ENCODE assay signal across 10 cellular contexts in genomic region chr19:7492142-7493055, GRCh38. TPM values are rescaled to one million over a fixed set of nuclear protein-coding genes. Genes with fewer than 3 reads are reported as not detected.
DNase-seq lines count a peak whose midpoint lies in the region; ATAC-seq, FAIRE-seq and TF ChIP-seq lines count a peak whose summit lies in the region.
"Had no signal": no experiment of that assay in that cellular context is flagged by ENCODE, and none has a peak within 500 bp of the region (broad histone marks: within the 10 kb centered on the region; RNA-seq: fewer than 3 reads in every experiment).

No MANE protein-coding gene starts in this region.

- H3K27me3 ChIP-seq in bronchial epithelial cell (ENCODE audit: control insufficient read depth, insufficient read depth, low read length) (no peaks in the 10 kb centered on the region), ascending aorta (no peaks in the 10 kb centered on the region)
- H3K27me3 ChIP-seq: brain microvascular endothelial cell had no signal

- H3K4me1 ChIP-seq in HEK293 (ENCODE audit: control insufficient read depth, insufficient read depth, low read length) (peaks cover 4% of the 10 kb centered on the region), ascending aorta (peaks cover 0 to 4% of the 10 kb centered on the region in 2 donors)

- FAIRE-seq in bronchial epithelial cell (lab: Jason Lieb, UNC), result peak; percentile 18

- ATAC-seq in HG02840 (IDR thresholded peaks at IDR 0.05; ENCODE audit: low FRiP score, unreplicated experiment) (no peak), HG03280 (IDR thresholded peaks at IDR 0.05; ENCODE audit: unreplicated experiment) (no peak)

- CTCF ChIA-PET in HEK293 (lab: Yijun Ruan, JAX), result no interaction called here

- H3K27ac ChIP-seq in HEK293 (ENCODE audit: extremely low read depth, low read depth, low read length) (no peak overlapping the region), ascending aorta (no peak overlapping the region)
- H3K27ac ChIP-seq: brain microvascular endothelial cell had no signal

- H3K36me3 ChIP-seq in HEK293 (ENCODE audit: control insufficient read depth in 2 of 2, insufficient read depth in 1 of 2, low read length in 2 of 2), result no peaks in the 10 kb centered on the region
- no peaks in the 10 kb centered on the region for H3K36me3 ChIP-seq in bronchial epithelial cell (ENCODE audit: control insufficient read depth, insufficient read depth, low read length)
- no peaks in the 10 kb centered on the region for H3K36me3 ChIP-seq in ascending aorta
- H3K36me3 ChIP-seq: brain microvascular endothelial cell had no signal

- H3K4me3 ChIP-seq in HEK293 (ENCODE audit: low read depth, low read length), result no peak overlapping the region
- H3K4me3 ChIP-seq in bronchial epithelial cell (ENCODE audit: low read depth, low read length), result no peak overlapping the region
- H3K4me3 ChIP-seq in ascending aorta, result no peak overlapping the region

- POLR2A ChIA-PET in HEK293 (lab: Yijun Ruan, JAX), result no interaction called here

- DNase-seq in SKM-1 (lab: John Stamatoyannopoulos, UW; ENCODE audit: unreplicated experiment) (peak; percentile 87), bronchial epithelial cell (ENCODE audit: low read depth) (peak; percentile 85), pulmonary artery endothelial cell (ENCODE audit: low read depth, low spot score) (peak; percentile 43), HT-29 (ENCODE audit: low spot score) (no peak), ascending aorta (ENCODE audit: low spot score in 2 of 2) (no peak)
- DNase-seq: brain microvascular endothelial cell, KG1 had no signal

- H3K9me3 ChIP-seq in HEK293 (ENCODE audit: control insufficient read depth, insufficient read depth, low read depth, low read length), result no peaks in the 10 kb centered on the region
- H3K9me3 ChIP-seq in ascending aorta, result no peaks in the 10 kb centered on the region

- intact Hi-C loops in ascending aorta (cut with DNase I), result no loop called here

- no peak for TF ChIP-seq CTCF in HEK293 (tag by site-specific recombination; IDR thresholded peaks at IDR 0.05)
- TF ChIP-seq CTCF in bronchial epithelial cell (IDR thresholded peaks at IDR 0.05; ENCODE audit: insufficient read depth, low read length, severe bottlenecking), result no peak
- no peak for TF ChIP-seq CTCF in ascending aorta (IDR thresholded peaks at IDR 0.05)

TF ChIP-seq in HEK293, 187 proteins besides CTCF, POLR2A, EP300 and RAD21:
- TF ChIP-seq ZNF26 (tag by site-specific recombination; IDR thresholded peaks at IDR 0.05) (no peak), ZNF239 (tag by site-specific recombination; IDR thresholded peaks at IDR 0.05) (no peak), ZNF175 (tag by site-specific recombination; IDR thresholded peaks at IDR 0.05) (no peak), ZNF623 (tag by site-specific recombination; IDR thresholded peaks at IDR 0.05) (peak; percentile 61)

RNA-seq across cellular contexts. Expression of gene PEX11G, which starts 3.6 kb away (rescaled TPM):
- total RNA-seq in bronchial epithelial cell (2.1 and 3.8 TPM in 2 replicates), pulmonary artery endothelial cell (0.46 and 1.9 TPM in 2 replicates), ascending aorta (not detected)
- total RNA-seq in HT-29 (2014; rRNA removed; shearing (Covaris generic)), result 4.0 and 6.4 TPM in 2 replicates

RNA-seq across cellular contexts. Expression of gene ZNF358, which starts 23.5 kb away (rescaled TPM):
- total RNA-seq in bronchial epithelial cell (3.5 and 3.9 TPM in 2 replicates), pulmonary artery endothelial cell (11.7 and 16.0 TPM in 2 replicates), ascending aorta (163 TPM)
- total RNA-seq in HT-29 (2014; rRNA removed; shearing (Covaris generic)), result 4.2 and 5.6 TPM in 2 replicates

RNA-seq across cellular contexts. Expression of gene MCOLN1, which starts 30.0 kb away (rescaled TPM):
- total RNA-seq in bronchial epithelial cell (3.7 and 3.8 TPM in 2 replicates), pulmonary artery endothelial cell (3.8 and 6.2 TPM in 2 replicates), ascending aorta (11.9 TPM)
- total RNA-seq in HT-29 (2014; rRNA removed; shearing (Covaris generic)), result 7.1 and 7.5 TPM in 2 replicates

RNA-seq across cellular contexts. Expression of gene PNPLA6, which starts 43.1 kb away (rescaled TPM):
- total RNA-seq in bronchial epithelial cell, result 35.6 and 40.8 TPM in 2 replicates
- 82.8 and 106 TPM in 2 replicates for total RNA-seq in pulmonary artery endothelial cell
- 61.3 and 74.3 TPM in 2 replicates for total RNA-seq in HT-29 (2014; rRNA removed; shearing (Covaris generic))
- 190 TPM for total RNA-seq in ascending aorta

Comparison
In these comparisons a context has a peak if more than half of its experiments do, and no peak if none do; other contexts are left out.
1. DNase-seq: peak in SKM-1 (single experiment), bronchial epithelial cell (single experiment) and pulmonary artery endothelial cell (single experiment); none in HT-29 (single experiment) and ascending aorta (0 of 2).